Comparison of ENCODE assay signal across 12 cellular contexts in the genomic region with DNA sequence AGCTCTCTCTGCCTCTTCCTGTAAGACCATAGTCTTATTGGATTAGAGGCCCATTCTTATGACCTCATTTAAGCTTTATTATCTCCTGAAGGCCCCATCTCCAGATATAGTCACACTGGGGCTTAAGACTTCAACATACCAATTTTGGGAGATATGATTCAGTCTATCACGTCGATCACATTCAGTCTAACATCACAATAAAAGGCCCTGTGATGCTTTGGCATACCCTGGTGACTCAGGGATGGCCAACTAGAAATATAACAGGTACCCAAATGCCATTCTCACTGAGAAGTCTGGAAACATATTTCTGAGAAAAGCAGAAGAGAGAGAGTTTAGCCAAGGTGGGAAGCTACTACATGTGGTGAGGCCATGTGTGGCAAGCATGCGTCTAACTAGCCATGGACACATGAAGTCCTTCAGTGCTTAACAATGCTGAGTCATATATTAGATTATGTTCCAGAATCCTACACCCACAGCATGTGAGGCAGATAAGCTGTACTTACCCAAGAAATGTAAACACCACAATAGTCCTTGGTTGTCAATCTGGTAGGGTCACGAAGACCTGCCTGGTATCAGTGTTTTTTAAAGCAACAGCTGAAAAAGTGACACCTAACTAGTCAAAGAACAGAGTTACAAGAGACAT.
DNase-seq lines count a peak whose midpoint lies in the region; ATAC-seq and TF ChIP-seq lines count a peak whose summit lies in the region.
"Had no signal": no experiment of that assay in that cellular context is flagged by ENCODE, and none has a peak within 500 bp of the region (broad histone marks: within the 10 kb centered on the region; RNA-seq: fewer than 3 reads in every experiment).

No MANE protein-coding gene starts in this region.

- no peak overlapping the region for H4K91ac ChIP-seq in mesenchymal stem cell (ENCODE audit: low read length)

- H3K36me3 ChIP-seq in mesenchymal stem cell (ENCODE audit: control insufficient read depth in 1 of 2, insufficient read depth in 2 of 2, low read depth in 1 of 2, low read length in 2 of 2): no peaks in the 10 kb centered on the region

- TF ChIP-seq CTCF in LNCaP clone FGC (IDR thresholded peaks at IDR 0.05; ENCODE audit: control insufficient read depth, extremely low read depth, insufficient read depth) (no peak), cardiac fibroblast (IDR thresholded peaks at IDR 0.05; ENCODE audit: low read depth, low read length) (no peak)

- H3K4me3 ChIP-seq in LNCaP clone FGC (ENCODE audit: low read depth, low read length): no peak overlapping the region
- H3K4me3 ChIP-seq in cardiac fibroblast (replicated peaks in 1 of 2; ENCODE audit: low read depth in 2 of 2, low read length in 2 of 2): no peak overlapping the region
- H3K4me3 ChIP-seq in mesenchymal stem cell (ENCODE audit: insufficient read depth in 1 of 2, low read depth in 1 of 2, low read length in 2 of 2): no peak overlapping the region
- H3K4me3 ChIP-seq: GM23338 had no signal

- no peak overlapping the region for H2AFZ ChIP-seq in mesenchymal stem cell (ENCODE audit: low read depth, low read length)
- H2AFZ ChIP-seq: GM23338 had no signal

- H3K9me3 ChIP-seq in mesenchymal stem cell (ENCODE audit: control insufficient read depth, low read length): no peaks in the 10 kb centered on the region

- peaks cover 5% of the 10 kb centered on the region for H3K4me1 ChIP-seq in mesenchymal stem cell (ENCODE audit: control insufficient read depth, insufficient read depth, low read depth, low read length)

- no peak overlapping the region for H4K8ac ChIP-seq in mesenchymal stem cell (ENCODE audit: low read length)

- ATAC-seq in T-cell (replicated peaks in 1 of 4): no peak
- ATAC-seq: GM23338, Panc1 had no signal

- no peak overlapping the region for H2BK15ac ChIP-seq in mesenchymal stem cell (ENCODE audit: low read depth, poor library complexity, severe bottlenecking)

- H3K36me3 Mint-ChIP-seq in T-cell: peaks cover 5% of the 10 kb centered on the region

- POLR2A ChIA-PET in T-cell (lab: Charles Lee): no interaction called here

- 65% methylated on average over 4 of the region's 4 CpGs for WGBS in mesenchymal stem cell

- peak overlapping the region in 1 of 2 experiments; percentile 49 for H3K18ac ChIP-seq in mesenchymal stem cell (ENCODE audit: low read depth in 1 of 2, low read length in 2 of 2)

- H3K27ac Mint-ChIP-seq in T-cell: no peak overlapping the region
- H3K27ac Mint-ChIP-seq: endodermal cell, GM23338 had no signal

- H3K4me1 Mint-ChIP-seq in T-cell: peaks cover 54 to 73% (median 64%) of the 10 kb centered on the region in 3 donors

- peaks cover 0 to 5% (median 0%) of the 10 kb centered on the region in 3 donors for H3K9me3 Mint-ChIP-seq in T-cell
- H3K9me3 Mint-ChIP-seq: endodermal cell, GM23338 had no signal

- peak; percentile 39 for DNase-seq in EH (ENCODE audit: low read depth)
- peak; percentile 49 for DNase-seq in LNCaP clone FGC (ENCODE audit: low read depth)
- DNase-seq in cardiac fibroblast (ENCODE audit: low read depth in 2 of 2): peak; percentile 80 to 91
- peak; percentile 74 for DNase-seq in mesenchymal stem cell
- no peak for DNase-seq in foreskin melanocyte
- no peak for DNase-seq in NCI-H526 treated with DMSO at 0.1 percent for 48 hours (lab: John Stamatoyannopoulos, UW)
- DNase-seq in T-cell: no peak
- no peak for DNase-seq in NCI-H2029 treated with DMSO at 0.1 percent for 48 hours (lab: John Stamatoyannopoulos, UW)
- DNase-seq: endodermal cell, KBM-7 had no signal

- no peak overlapping the region for H3K23ac ChIP-seq in mesenchymal stem cell (ENCODE audit: low read length in 2 of 2)

- no peak overlapping the region for H2AK5ac ChIP-seq in mesenchymal stem cell (ENCODE audit: low read length, severe bottlenecking)

- no peak overlapping the region for H2BK5ac ChIP-seq in mesenchymal stem cell (ENCODE audit: low read depth, low read length, poor library complexity, severe bottlenecking)

- H3K14ac ChIP-seq in mesenchymal stem cell (ENCODE audit: low read length in 2 of 2): no peak overlapping the region

- no peak overlapping the region for H3K4me3 Mint-ChIP-seq in T-cell
- H3K4me3 Mint-ChIP-seq: endodermal cell, GM23338 had no signal

- H3K27me3 ChIP-seq in mesenchymal stem cell (ENCODE audit: control insufficient read depth in 1 of 2, insufficient read depth in 1 of 2, low read length in 2 of 2): no peaks in the 10 kb centered on the region

- no peak overlapping the region for H3K4ac ChIP-seq in mesenchymal stem cell (ENCODE audit: low read depth in 1 of 2, low read length in 2 of 2)

- H2BK12ac ChIP-seq in mesenchymal stem cell (ENCODE audit: low read length in 2 of 2): no peak overlapping the region

- no peak overlapping the region for H3K4me2 ChIP-seq in mesenchymal stem cell (ENCODE audit: low read length, poor library complexity, severe bottlenecking)
- H3K4me2 ChIP-seq: GM23338 had no signal

- H3K9ac ChIP-seq in mesenchymal stem cell (ENCODE audit: low read length): no peak overlapping the region

- CTCF ChIA-PET in T-cell (lab: Charles Lee): interaction anchor here in 1 of 2 donors (0.6 kb wide), 1 partner anchor 23 kb away, joined by 3 read pairs; no protein-coding TSS in a partner anchor

- H3K79me1 ChIP-seq in mesenchymal stem cell (replicated peaks; ENCODE audit: low read length, poor library complexity, severe bottlenecking): no peaks in the 10 kb centered on the region

- H2BK120ac ChIP-seq in mesenchymal stem cell (ENCODE audit: low read depth, low read length): peak overlapping the region; percentile 46

- no peak overlapping the region for H3K27ac ChIP-seq in mesenchymal stem cell (ENCODE audit: low read length, poor library complexity, severe bottlenecking)

- no peaks in the 10 kb centered on the region for H3K27me3 Mint-ChIP-seq in T-cell

Comparison
In these comparisons a context has a peak if more than half of its experiments do, and no peak if none do; other contexts are left out.
1. DNase-seq: peak in EH (single experiment), LNCaP clone FGC (single experiment), cardiac fibroblast (2 of 2) and mesenchymal stem cell (single experiment); none in foreskin melanocyte (single experiment), NCI-H526 treated with DMSO at 0.1 percent for 48 hours (single experiment), T-cell (0 of 34) and NCI-H2029 treated with DMSO at 0.1 percent for 48 hours (single experiment).